In the genomic region with DNA sequence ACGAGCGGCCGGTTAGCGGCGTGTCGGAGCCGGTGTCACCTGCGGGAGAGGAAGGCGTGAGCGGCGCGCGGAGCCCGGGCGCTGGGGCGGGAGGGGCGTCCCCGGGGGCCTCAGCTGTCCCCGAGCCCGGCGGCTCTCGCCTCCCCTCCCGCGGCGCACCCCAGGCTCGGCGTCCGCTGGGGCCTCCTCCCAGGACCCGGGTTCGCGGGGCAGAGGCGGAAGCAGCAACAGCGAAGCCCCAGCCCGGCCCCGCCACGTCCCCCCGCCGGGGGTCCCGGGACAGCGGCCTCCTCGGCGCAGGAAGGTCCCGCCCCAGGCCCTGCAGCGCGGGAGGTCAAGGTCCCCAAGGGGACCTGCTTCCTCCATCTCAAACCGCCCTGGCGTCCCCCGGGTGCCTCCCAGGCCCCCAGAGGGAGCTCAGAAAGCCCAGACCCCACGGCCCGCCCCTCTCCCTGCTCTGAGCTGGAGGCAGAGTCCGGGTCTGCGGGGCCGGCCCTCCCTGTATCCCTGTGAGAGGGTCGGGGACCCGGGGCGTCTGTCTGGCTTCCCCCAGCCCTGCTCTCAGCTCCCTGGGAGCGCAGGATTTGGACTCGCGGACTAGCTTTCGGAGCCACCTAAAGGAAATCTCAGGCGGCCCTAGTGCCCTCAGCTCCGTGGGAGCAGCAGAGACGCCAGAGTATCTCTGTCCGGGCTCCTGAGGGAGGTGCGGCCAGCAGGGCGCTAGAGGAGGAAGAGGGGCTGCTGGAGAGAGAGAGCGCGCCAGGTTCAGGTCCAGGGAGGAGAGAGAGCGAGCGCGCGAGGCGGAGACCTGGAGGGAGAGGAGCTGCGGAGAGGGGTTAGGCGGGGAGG, we compare ENCODE assay signal across 8 cellular contexts. TPM values are rescaled to one million over a fixed set of nuclear protein-coding genes. Genes with fewer than 3 reads are reported as not detected.
A peak's percentile ranks its signal among the peaks of the same experiment; 100 is the strongest.
DNase-seq lines count a peak whose midpoint lies in the region; ATAC-seq and TF ChIP-seq lines count a peak whose summit lies in the region.

No MANE protein-coding gene starts in this region.

- intact Hi-C loops in mammary epithelial cell (cut with micrococcal nuclease): loop anchor here (2.0 to 10.0 kb wide), 3 partner anchors 27 to 421 kb away; a partner anchor contains a TSS
- intact Hi-C loops in spleen (cut with DNase I; ENCODE audit: low total_unique reads): no loop called here

- H3K36me3 ChIP-seq in SJCRH30 (no peaks in the 10 kb centered on the region), mammary epithelial cell (ENCODE audit: insufficient read depth, low read length) (peaks cover 6% of the 10 kb centered on the region), spleen (peaks cover 0 to 25% (median 4%) of the 10 kb centered on the region in 6 donors)

- in situ Hi-C loops in mammary epithelial cell (cut with MboI; ENCODE audit: low sequenced_read_pairs in 2 of 2): no loop called here

- H4K20me1 ChIP-seq in mammary epithelial cell (ENCODE audit: insufficient read depth, low read length): no peaks in the 10 kb centered on the region

- no peak for TF ChIP-seq POLR2A in spleen (IDR thresholded peaks at IDR 0.05)

- H3K4me2 ChIP-seq in mammary epithelial cell (ENCODE audit: insufficient read depth, low read depth, low read length): peak overlapping the region; percentile 96

- no peak for TF ChIP-seq CTCF in mammary epithelial cell (conservative IDR thresholded peaks at IDR 0.05 in 1 of 2, IDR thresholded peaks at IDR 0.05 in 1 of 2; ENCODE audit: extremely low read depth in 1 of 2, insufficient read depth in 1 of 2, low read depth in 1 of 2, low read length in 2 of 2)
- no peak for TF ChIP-seq CTCF in spleen (IDR thresholded peaks at IDR 0.05 in 8 of 11, conservative IDR thresholded peaks at IDR 0.05 in 3 of 11)

- DNase-seq in DMS79 treated with DMSO at 0.1 percent for 48 hours (lab: John Stamatoyannopoulos, UW): peak; percentile 55
- DNase-seq in SJCRH30: peak in 1 of 2 experiments; percentile 29
- DNase-seq in mammary epithelial cell: peak; percentile 60
- DNase-seq in islet precursor cell: peak; percentile 73
- no peak for DNase-seq in spleen
- DNase-seq in DMS153 (lab: John Stamatoyannopoulos, UW): no peak

- H3K9me3 ChIP-seq in SJCRH30 (replicated peaks): no peaks in the 10 kb centered on the region
- H3K9me3 ChIP-seq in mammary epithelial cell (replicated peaks; ENCODE audit: insufficient read depth, low read length): no peaks in the 10 kb centered on the region
- H3K9me3 ChIP-seq in spleen: no peaks in the 10 kb centered on the region

- 0% methylated on average over 5 of the region's 75 CpGs for WGBS in mammary epithelial cell (ENCODE audit: low coverage, missing lambda C conversion rate)
- WGBS in spleen, 5 donors: 0 to 2% (median 0%) methylated on average over 44 to 75 of the region's 75 CpGs

- peaks cover 30% of the 10 kb centered on the region for H3K79me2 ChIP-seq in mammary epithelial cell (ENCODE audit: insufficient read depth, low read length)

- H2AFZ ChIP-seq in mammary epithelial cell (ENCODE audit: low read depth, low read length): peak overlapping the region; percentile 76

- H3K9ac ChIP-seq in mammary epithelial cell (ENCODE audit: insufficient read depth, low read length): peak overlapping the region; percentile 49

- CTCF ChIA-PET in mammary epithelial cell (lab: Charles Lee; ENCODE audit: low non-redundant PET): interaction anchor here (0.6 kb wide), 1 partner anchor 27 kb away, joined by 6 read pairs; no protein-coding TSS in a partner anchor

- H3K27me3 ChIP-seq in SJCRH30: no peaks in the 10 kb centered on the region
- no peaks in the 10 kb centered on the region for H3K27me3 ChIP-seq in mammary epithelial cell (ENCODE audit: insufficient read depth, low read length)
- peaks cover 0 to 50% (median 39%) of the 10 kb centered on the region in 7 donors for H3K27me3 ChIP-seq in spleen (replicated peaks in 1 of 7)

- dilution Hi-C loops in mammary epithelial cell (cut with HindIII; ENCODE audit: low sequenced_read_pairs): no loop called here

- H3K27ac ChIP-seq in SJCRH30 (peak overlapping the region; percentile 25; the same call in 1 of the 2 replicates), mammary epithelial cell (ENCODE audit: insufficient read depth, low read depth, low read length) (peak overlapping the region; percentile 32), spleen (peak overlapping the region in 6 of 8 donors; percentile 58 to 89 (median 72))

- TSS peak; percentile 24 for BruUV-seq in mammary epithelial cell (replicated peaks; lab: Mats Ljungman, UMichigan)

- H3K4me1 ChIP-seq in SJCRH30 (no peaks in the 10 kb centered on the region), mammary epithelial cell (ENCODE audit: insufficient read depth, low read length) (peaks cover 31% of the 10 kb centered on the region), spleen (peaks cover 21 to 52% (median 40%) of the 10 kb centered on the region in 6 donors)

- ATAC-seq in GM21381 (IDR thresholded peaks at IDR 0.05; ENCODE audit: unreplicated experiment) (peak; percentile 26), HG03565 (IDR thresholded peaks at IDR 0.05; ENCODE audit: unreplicated experiment) (peak; percentile 13)

- H3K4me3 ChIP-seq in SJCRH30 (peak overlapping the region; percentile 87), mammary epithelial cell (replicated peaks in 1 of 3; ENCODE audit: insufficient read depth in 1 of 3, low read depth in 2 of 3, low read length in 3 of 3) (peak overlapping the region; percentile 69 to 94 (median 73)), spleen (peak overlapping the region; percentile 54 to 98 (median 90))

RNA-seq across cellular contexts. Expression of a gene that starts 30.6 kb away (rescaled TPM):
- total RNA-seq in SJCRH30 (2014; rRNA removed; shearing (Covaris generic)): 10.2 and 10.4 TPM in 2 replicates
- total RNA-seq in mammary epithelial cell (10 to 100 TPM; 19.5 to 41.2 TPM), spleen (10 to 100 TPM; 61.5 to 87.0 (median 77.5) TPM)
- polyA plus RNA-seq in mammary epithelial cell (15.0 TPM), spleen (10 to 100 TPM; 22.7 to 62.0 (median 57.8) TPM)
- 26.2 TPM for polyA minus RNA-seq in mammary epithelial cell

RNA-seq across cellular contexts. Expression of a gene that starts 50.7 kb away (rescaled TPM):
- 2.4 and 2.5 TPM in 2 replicates for total RNA-seq in SJCRH30 (2014; rRNA removed; shearing (Covaris generic))
- total RNA-seq in mammary epithelial cell (1 to 10 TPM; 1.0 to 1.3 TPM), spleen (1 to 10 TPM; 1.0 to 3.2 (median 1.3) TPM)
- polyA plus RNA-seq in mammary epithelial cell (1.00 TPM), spleen (1 to 10 TPM; 1.5 to 1.8 (median 1.5) TPM)
- polyA minus RNA-seq in mammary epithelial cell: not detected

Comparison
In these comparisons a context has a peak if more than half of its experiments do, and no peak if none do; other contexts are left out.
1. DNase-seq: peak in DMS79 treated with DMSO at 0.1 percent for 48 hours (single experiment), mammary epithelial cell (single experiment) and islet precursor cell (single experiment); none in spleen (single experiment) and DMS153 (single experiment).
2. Peak in every context shown above with its lines, with median percentiles within 50 percentile points of each other: H3K27ac ChIP-seq and H3K4me3 ChIP-seq.